8 cellular contexts compared by ENCODE assay signal in genomic region chr4:128600996-128601857, GRCh38.
DNase-seq lines count a peak whose midpoint lies in the region; ATAC-seq and TF ChIP-seq lines count a peak whose summit lies in the region.

No MANE protein-coding gene starts in this region.

- ATAC-seq in GM18519 (IDR thresholded peaks at IDR 0.05; ENCODE audit: low FRiP score, unreplicated experiment) = no peak

- peak overlapping the region; percentile 82 for H3K27ac Mint-ChIP-seq in endodermal cell

- H3K79me2 ChIP-seq in Karpas-422 (ENCODE audit: low read length) = no peaks in the 10 kb centered on the region

- H3K9me2 ChIP-seq in Karpas-422 (replicated peaks; ENCODE audit: insufficient read depth, low read length) = no peaks in the 10 kb centered on the region

- H3K36me3 ChIP-seq in endodermal cell (ENCODE audit: control insufficient read depth, insufficient read depth, low read length) = no peaks in the 10 kb centered on the region
- H3K36me3 ChIP-seq in mucosa of stomach (ENCODE audit: control insufficient read depth, insufficient read depth, low read length) = no peaks in the 10 kb centered on the region
- H3K36me3 ChIP-seq in Karpas-422 (ENCODE audit: insufficient read depth, low read length) = no peaks in the 10 kb centered on the region

- peaks cover under 1% of the 10 kb centered on the region for H3K9me3 Mint-ChIP-seq in endodermal cell

- H3K27me3 ChIP-seq in endodermal cell (ENCODE audit: control insufficient read depth, insufficient read depth, low read length, poor library complexity, severe bottlenecking) (no peaks in the 10 kb centered on the region), mucosa of stomach (ENCODE audit: control insufficient read depth, insufficient read depth, low read length) (no peaks in the 10 kb centered on the region), Karpas-422 (ENCODE audit: low read length) (peaks cover 3% of the 10 kb centered on the region; the same call in 1 of the 2 replicates)

- no peaks in the 10 kb centered on the region for H3K36me3 Mint-ChIP-seq in endodermal cell (ENCODE audit: low read depth)

- DNase-seq in G401 (ENCODE audit: low spot score) (peak; percentile 61), NCI-H446 (lab: John Stamatoyannopoulos, UW) (peak; percentile 79 to 87), endodermal cell (peak; percentile 78), Karpas-422 (no peak), GM13976 (ENCODE audit: low spot score) (no peak)
- DNase-seq in activated CD4-positive, CD25-positive, alpha-beta regulatory T cell (lab: John Stamatoyannopoulos, UW) = no peak

- H3K4me3 Mint-ChIP-seq in endodermal cell = no peak overlapping the region

- no peaks in the 10 kb centered on the region for H3K27me3 Mint-ChIP-seq in endodermal cell (ENCODE audit: insufficient read depth)

- H3K4me2 ChIP-seq in Karpas-422 (ENCODE audit: low read depth, low read length, poor library complexity, severe bottlenecking) = no peak overlapping the region

- H3K4me3 ChIP-seq in endodermal cell (ENCODE audit: low read length) (peak overlapping the region; percentile 6), mucosa of stomach (ENCODE audit: low read length) (no peak overlapping the region), Karpas-422 (ENCODE audit: low read length) (no peak overlapping the region)

- 75 to 85% methylated on average over 7 to 14 of the region's 14 CpGs for WGBS in endodermal cell (ENCODE audit: insufficient coverage in 1 of 2, insufficient read length in 1 of 2), 2 experiments

- H3K9ac ChIP-seq in endodermal cell (ENCODE audit: extremely low read depth, low read length, poor library complexity, severe bottlenecking) = no peak overlapping the region
- peak overlapping the region; percentile 17 for H3K9ac ChIP-seq in mucosa of stomach (ENCODE audit: low read length)
- H3K9ac ChIP-seq in Karpas-422 (ENCODE audit: low read length) = no peak overlapping the region

- H3K4me1 ChIP-seq in endodermal cell (ENCODE audit: control insufficient read depth, insufficient read depth, low read length) = peaks cover 20% of the 10 kb centered on the region
- H3K4me1 ChIP-seq in mucosa of stomach (ENCODE audit: control insufficient read depth, insufficient read depth, low read length) = peaks cover 34% of the 10 kb centered on the region
- H3K4me1 ChIP-seq in Karpas-422 (ENCODE audit: low read length) = peaks cover 20% of the 10 kb centered on the region

- no peak for TF ChIP-seq CTCF in endodermal cell (conservative IDR thresholded peaks at IDR 0.05)
- TF ChIP-seq CTCF in GM13976 (IDR thresholded peaks at IDR 0.05; ENCODE audit: borderline replicate concordance, control extremely low read depth, extremely low read depth, insufficient read depth, missing control alignments) = no peak

- peak overlapping the region; percentile 0 for H3K27ac ChIP-seq in endodermal cell (ENCODE audit: low read depth, low read length)
- H3K27ac ChIP-seq in Karpas-422 (ENCODE audit: low read length) = no peak overlapping the region

- H2AFZ ChIP-seq in Karpas-422 (ENCODE audit: low read length) = no peak overlapping the region

- in situ Hi-C loops in G401 (cut with HindIII; ENCODE audit: low sequenced_read_pairs) (no loop called here), GM13976 (cut with MboI; ENCODE audit: low sequenced_read_pairs, unreplicated experiment) (no loop called here)

- H3K9me3 ChIP-seq in endodermal cell (ENCODE audit: control insufficient read depth, low read length) (no peaks in the 10 kb centered on the region), mucosa of stomach (ENCODE audit: control insufficient read depth, low read length) (no peaks in the 10 kb centered on the region), Karpas-422 (ENCODE audit: low read length) (no peaks in the 10 kb centered on the region)

- H4K20me1 ChIP-seq in Karpas-422 (ENCODE audit: insufficient read depth, low read depth, low read length) = no peaks in the 10 kb centered on the region

- peaks cover 25% of the 10 kb centered on the region for H3K4me1 Mint-ChIP-seq in endodermal cell

Comparison
In these comparisons a context has a peak if more than half of its experiments do, and no peak if none do; other contexts are left out.
1. DNase-seq: peak in G401 (single experiment), NCI-H446 (2 of 2) and endodermal cell (single experiment); none in activated CD4-positive, CD25-positive, alpha-beta regulatory T cell (0 of 4), Karpas-422 (single experiment) and GM13976 (single experiment).